ENCODE assay signal across 1 cellular context in the genomic region with DNA sequence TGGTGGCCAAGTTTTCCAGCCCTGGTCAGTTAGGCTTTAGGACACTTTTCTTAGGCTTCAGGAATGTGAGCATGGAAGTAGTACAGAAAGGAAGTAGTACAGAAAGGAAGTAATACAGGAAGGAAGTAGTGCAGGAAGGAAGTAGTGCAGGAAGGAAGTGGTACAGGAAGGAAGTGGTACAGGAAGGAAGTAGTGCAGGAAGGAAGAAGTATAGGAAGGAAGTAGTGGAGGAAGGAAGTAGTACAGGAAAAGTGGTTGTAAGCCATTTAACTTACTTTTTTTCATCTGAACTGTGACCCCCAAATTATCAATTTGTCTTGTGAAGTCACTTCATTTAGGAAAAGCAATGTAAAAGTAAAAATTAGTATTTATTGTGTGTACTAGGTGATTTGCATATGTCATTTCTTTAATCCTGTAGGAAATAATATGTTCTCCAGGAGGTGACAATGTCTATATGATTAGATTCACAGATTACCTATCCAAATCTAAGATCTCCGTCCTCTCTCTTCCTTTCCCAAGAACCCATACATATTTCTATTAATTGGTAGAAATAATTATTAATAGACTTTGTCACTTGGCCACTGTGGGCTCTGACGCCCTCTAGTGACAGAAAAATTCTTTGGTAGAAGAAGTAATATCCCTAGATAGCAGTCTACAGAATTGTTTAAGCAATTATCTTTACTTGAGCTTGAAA.
TF ChIP-seq lines count a peak whose summit lies in the region.

No MANE protein-coding gene starts in this region.

TF ChIP-seq in H1, 55 proteins besides CTCF, POLR2A, EP300 and RAD21:
- TF ChIP-seq TBP (IDR thresholded peaks at IDR 0.05; ENCODE audit: low read depth, low read length) (no peak), EGR1 (IDR thresholded peaks at IDR 0.05; ENCODE audit: borderline replicate concordance, low read depth, low read length) (0 out of 2 replicates have a peak, but pooled peaks have one; percentile 42)
TF ChIP-seq in H1: peak in this region for 1.
